10 cellular contexts compared by ENCODE assay signal in genomic region chr15:99291643-99292042, GRCh38.
"Had no signal": no experiment of that assay in that cellular context is flagged by ENCODE, and none has a peak within 500 bp of the region (broad histone marks: within the 10 kb centered on the region; RNA-seq: fewer than 3 reads in every experiment).

No MANE protein-coding gene starts in this region.

- ATAC-seq: HCT116 had no signal

- H3K27ac ChIP-seq: GM23248, KMS-11 had no signal

- H3K4me3 ChIP-seq: GM23248, HAP-1 had no signal

- H2AFZ ChIP-seq: GM23248 had no signal

- FAIRE-seq: HTR-8/SVneo had no signal

- H3K27me3 Mint-ChIP-seq: IgD-negative memory B cell had no signal

- DNase-seq: GM23248, GOT3, H7, HFFc6, KBM-7 had no signal

- H3K4me2 ChIP-seq: KMS-11 had no signal

- H3K36me3 ChIP-seq: HAP-1 had no signal

- H3K9ac ChIP-seq: GM23248, KMS-11 had no signal

- H3K27ac Mint-ChIP-seq: HFFc6, IgD-negative memory B cell had no signal

- H3K4me3 Mint-ChIP-seq: HFFc6, IgD-negative memory B cell had no signal
